Comparison of ENCODE assay signal across 18 cellular contexts in genomic region chr5:132235340-132235739, GRCh38. TPM values are rescaled to one million over a fixed set of nuclear protein-coding genes. Genes with fewer than 3 reads are reported as not detected.
DNase-seq lines count a peak whose midpoint lies in the region; TF ChIP-seq lines count a peak whose summit lies in the region.
"Had no signal": no experiment of that assay in that cellular context is flagged by ENCODE, and none has a peak within 500 bp of the region (broad histone marks: within the 10 kb centered on the region; RNA-seq: fewer than 3 reads in every experiment).

No MANE protein-coding gene starts in this region.

- H2BK20ac ChIP-seq in H9 (ENCODE audit: low read depth, low read length, poor library complexity, severe bottlenecking): no peak overlapping the region

- H3K27ac ChIP-seq in H9 (ENCODE audit: insufficient read length, low read depth, low read length) (no peak overlapping the region), prostate gland (no peak overlapping the region)
- H3K27ac ChIP-seq: 22Rv1, BLaER1, GM23248 had no signal

- no CpG with 5 or more reads among the region's 3 CpGs for WGBS in H9 (ENCODE audit: extremely low coverage, insufficient read length, low lambda C conversion rate)
- WGBS in prostate gland: 83% methylated on average over 3 of the region's 3 CpGs

- no peaks in the 10 kb centered on the region for H3K4me1 ChIP-seq in H9 (ENCODE audit: insufficient read depth, low read length)
- H3K4me1 ChIP-seq in prostate gland (replicated peaks): no peaks in the 10 kb centered on the region
- H3K4me1 ChIP-seq: Caco-2 had no signal

- H3K4me1 Mint-ChIP-seq in H9 (no peaks in the 10 kb centered on the region), type B pancreatic cell (ENCODE audit: unreplicated experiment) (peaks cover 5% of the 10 kb centered on the region), endothelial cell (ENCODE audit: unreplicated experiment) (peaks cover 17% of the 10 kb centered on the region)

- H3K4me3 Mint-ChIP-seq in H9 (no peak overlapping the region), type B pancreatic cell (no peak overlapping the region), endothelial cell (ENCODE audit: unreplicated experiment) (no peak overlapping the region)
- H3K4me3 Mint-ChIP-seq: B cell; CD4-positive, alpha-beta memory T cell had no signal

- H3K18ac ChIP-seq in H9 (ENCODE audit: insufficient read length, low read depth, low read length): no peak overlapping the region

- H3K27me3 Mint-ChIP-seq in H9 (ENCODE audit: low read depth) (peaks cover 15% of the 10 kb centered on the region), type B pancreatic cell (peaks cover 7% of the 10 kb centered on the region), endothelial cell (ENCODE audit: unreplicated experiment) (peaks cover 4% of the 10 kb centered on the region)
- H3K27me3 Mint-ChIP-seq: B cell had no signal

- H2BK5ac ChIP-seq in H9 (ENCODE audit: insufficient read length, low read length): no peak overlapping the region

- TF ChIP-seq POLR2A in prostate gland (IDR thresholded peaks at IDR 0.05): no peak

- TF ChIP-seq CTCF in H9 (conservative IDR thresholded peaks at IDR 0.05) (no peak), type B pancreatic cell (conservative IDR thresholded peaks at IDR 0.05) (no peak), endothelial cell (IDR thresholded peaks at IDR 0.05; ENCODE audit: unreplicated experiment) (no peak), prostate gland (IDR thresholded peaks at IDR 0.05) (no peak)

- no peak overlapping the region for H3K4me3 ChIP-seq in prostate gland
- H3K4me3 ChIP-seq: BLaER1, GM23248 had no signal

- no peak overlapping the region for H3K9ac ChIP-seq in H9 (ENCODE audit: extremely low read depth, insufficient read length, low read length)
- H3K9ac ChIP-seq: BLaER1, GM23248 had no signal

- H2AFZ ChIP-seq in H9 (ENCODE audit: low read length): no peak overlapping the region
- H2AFZ ChIP-seq: GM23248 had no signal

- no peak overlapping the region for H2BK12ac ChIP-seq in H9 (ENCODE audit: insufficient read length, low read depth, low read length)

- no peak overlapping the region for H3K56ac ChIP-seq in H9 (ENCODE audit: insufficient read length, low read depth, low read length)

- no peak overlapping the region for H2BK15ac ChIP-seq in H9 (ENCODE audit: low read depth, low read length)

- H3T11ph ChIP-seq in H9 (ENCODE audit: low read length): no peak overlapping the region

- no peak overlapping the region for H2AK5ac ChIP-seq in H9 (ENCODE audit: insufficient read length, low read length)

- intact Hi-C loops in prostate gland (cut with DNase I): loop anchor here (5.0 kb wide), 1 partner anchor 142 kb away; no protein-coding TSS in a partner anchor

- H4K5ac ChIP-seq in H9 (ENCODE audit: insufficient read length, low read depth, low read length): no peak overlapping the region

- no peak overlapping the region for H3K4me2 ChIP-seq in H9 (ENCODE audit: insufficient read depth, insufficient read length, low read length)

- no peak overlapping the region for H4K91ac ChIP-seq in H9 (ENCODE audit: insufficient read length, low read depth, low read length)

- H3K79me1 ChIP-seq in H9 (ENCODE audit: insufficient read depth, low read depth, low read length, poor library complexity, severe bottlenecking): no peaks in the 10 kb centered on the region

- H3K23me2 ChIP-seq in H9 (ENCODE audit: insufficient read length, low read depth, low read length, poor library complexity, severe bottlenecking): no peaks in the 10 kb centered on the region

- H2BK120ac ChIP-seq in H9 (ENCODE audit: low read depth, low read length, poor library complexity, severe bottlenecking): no peak overlapping the region

- no peaks in the 10 kb centered on the region for H3K79me2 ChIP-seq in H9 (ENCODE audit: insufficient read depth, low read length)

- no peaks in the 10 kb centered on the region for H4K20me1 ChIP-seq in H9 (ENCODE audit: control insufficient read depth, insufficient read depth, insufficient read length)
- H4K20me1 ChIP-seq: BLaER1 had no signal

- H3K14ac ChIP-seq in H9 (ENCODE audit: insufficient read depth, low read length): no peak overlapping the region

- H3K9me3 Mint-ChIP-seq in H9: no peaks in the 10 kb centered on the region
- H3K9me3 Mint-ChIP-seq in type B pancreatic cell: peaks cover 4% of the 10 kb centered on the region
- no peaks in the 10 kb centered on the region for H3K9me3 Mint-ChIP-seq in endothelial cell (ENCODE audit: unreplicated experiment)

- H3K27me3 ChIP-seq in H9 (ENCODE audit: insufficient read depth, low read length) (no peaks in the 10 kb centered on the region), prostate gland (replicated peaks; ENCODE audit: insufficient read depth) (no peaks in the 10 kb centered on the region)
- H3K27me3 ChIP-seq: BLaER1 had no signal

- DNase-seq in activated CD8-positive, alpha-beta memory T cell treated with anti-CD3 and anti-CD28 coated beads, Interleukin-2, amount 50 U/mL, for 48 hours: peak; percentile 29
- DNase-seq in activated CD8-positive, alpha-beta memory T cell treated with anti-CD3 and anti-CD28 coated beads, Interleukin-2, amount 50 U/mL, for 4 hours: no peak
- DNase-seq in H9: peak; percentile 3
- DNase-seq in ecto neural progenitor cell (ENCODE audit: low spot score): peak; percentile 14
- DNase-seq in type B pancreatic cell (ENCODE audit: extremely low spot score, unreplicated experiment): no peak
- DNase-seq in endothelial cell (ENCODE audit: low spot score): no peak
- no peak for DNase-seq in epidermal melanocyte (ENCODE audit: insufficient read length, low spot score)
- DNase-seq in prostate gland (ENCODE audit: low spot score): no peak
- DNase-seq: CD4-positive, alpha-beta memory T cell; DMS 273 treated with DMSO at 0.1 percent for 48 hours; DMS79; GM23248; H7 had no signal

- no peak overlapping the region for H3K4ac ChIP-seq in H9 (ENCODE audit: low read depth, low read length)

- H3K36me3 Mint-ChIP-seq in H9 (ENCODE audit: insufficient read depth in 1 of 3, low read depth in 3 of 3) (no peaks in the 10 kb centered on the region), type B pancreatic cell (no peaks in the 10 kb centered on the region), endothelial cell (ENCODE audit: low read depth, unreplicated experiment) (no peaks in the 10 kb centered on the region)
- H3K36me3 Mint-ChIP-seq: CD4-positive, alpha-beta memory T cell had no signal

- H3K27ac Mint-ChIP-seq in H9 (no peak overlapping the region), type B pancreatic cell (peak overlapping the region; percentile 12), endothelial cell (ENCODE audit: unreplicated experiment) (no peak overlapping the region)
- H3K27ac Mint-ChIP-seq: B cell had no signal

- H3K23ac ChIP-seq in H9 (ENCODE audit: insufficient read length, low read depth, low read length): no peak overlapping the region

- no peaks in the 10 kb centered on the region for H3K9me3 ChIP-seq in H9 (ENCODE audit: control insufficient read depth, low read depth, low read length)
- H3K9me3 ChIP-seq in prostate gland: no peaks in the 10 kb centered on the region
- H3K9me3 ChIP-seq: BLaER1, Caco-2 had no signal

- no peaks in the 10 kb centered on the region for H3K36me3 ChIP-seq in prostate gland
- H3K36me3 ChIP-seq: BLaER1 had no signal

- no peak overlapping the region for H4K8ac ChIP-seq in H9 (replicated peaks; ENCODE audit: insufficient read length, low read depth, low read length)

RNA-seq across cellular contexts. Expression of gene P4HA2, which starts 7.7 kb away (rescaled TPM):
- 15.1 and 15.3 TPM in 2 replicates for total RNA-seq in H9 (2021)
- total RNA-seq in type B pancreatic cell (ENCODE audit: low replicate concordance): 38.5 and 56.3 TPM in 2 replicates
- total RNA-seq in endothelial cell (ENCODE audit: unreplicated experiment): 9.9 TPM
- 10 to 100 TPM; 16.8 to 18.0 TPM for total RNA-seq in prostate gland

RNA-seq across cellular contexts. Expression of gene PDLIM4, which starts 22.2 kb away (rescaled TPM):
- total RNA-seq in H9 (2021) (7.6 and 12.2 TPM in 2 replicates), type B pancreatic cell (ENCODE audit: low replicate concordance) (40.0 and 43.8 TPM in 2 replicates), endothelial cell (ENCODE audit: unreplicated experiment) (8.5 TPM), prostate gland (10 to 100 TPM; 35.9 to 50.2 TPM)
- total RNA-seq: B cell; Caco-2; CD4-positive, alpha-beta memory T cell; G401 had no signal

RNA-seq across cellular contexts. Expression of gene SLC22A4, which starts 58.9 kb away (rescaled TPM):
- total RNA-seq in H9 (2021): 0.70 and 0.72 TPM in 2 replicates
- total RNA-seq in type B pancreatic cell (ENCODE audit: low replicate concordance): 1.3 and 2.0 TPM in 2 replicates
- total RNA-seq in endothelial cell (ENCODE audit: unreplicated experiment): 0.13 TPM
- 1 to 10 TPM; 5.5 to 8.2 TPM for total RNA-seq in prostate gland
- total RNA-seq: B cell, G401 had no signal

Comparison
In these comparisons a context has a peak if more than half of its experiments do, and no peak if none do; other contexts are left out.
1. DNase-seq: peak in activated CD8-positive, alpha-beta memory T cell treated with anti-CD3 and anti-CD28 coated beads, Interleukin-2, amount 50 U/mL, for 48 hours (single experiment), H9 (single experiment) and ecto neural progenitor cell (single experiment); none in activated CD8-positive, alpha-beta memory T cell treated with anti-CD3 and anti-CD28 coated beads, Interleukin-2, amount 50 U/mL, for 4 hours (single experiment), type B pancreatic cell (single experiment), endothelial cell (single experiment), epidermal melanocyte (single experiment) and prostate gland (single experiment).